ENCODE assay signal across 12 cellular contexts in genomic region chr3:15542641-15543040, GRCh38.
"Had no signal": no experiment of that assay in that cellular context is flagged by ENCODE, and none has a peak within 500 bp of the region (broad histone marks: within the 10 kb centered on the region; RNA-seq: fewer than 3 reads in every experiment).

No MANE protein-coding gene starts in this region.

- H3K4me2 ChIP-seq: SK-N-SH had no signal

- H3K4me3 ChIP-seq: tibial artery, uterus had no signal

- H3K36me3 ChIP-seq: tibial artery, uterus had no signal

- H3K4me1 ChIP-seq: uterus had no signal

- DNase-seq: activated CD4-positive, alpha-beta T cell treated with anti-CD3 and anti-CD28 coated beads, Interleukin-2, amount 50 U/mL, for 4 hours; activated CD4-positive, CD25-positive, alpha-beta regulatory T cell treated with anti-CD3 and anti-CD28 coated beads, Interleukin-2, amount 50 U/mL, for 72 hours; activated naive CD4-positive, alpha-beta T cell treated with anti-CD3 and anti-CD28 coated beads, Interleukin-2, amount 50 U/mL, for 16 hours; activated T-cell treated with anti-CD3 and anti-CD28 coated beads, Interleukin-2, amount 50 U/mL, for 24 hours; effector CD4-positive, alpha-beta T cell; left colon; SK-N-SH; stimulated activated CD4-positive, alpha-beta T cell treated with anti-CD3 and anti-CD28 coated beads, Interleukin-1b, Interleukin-23, amount 100 ng/mL, for 48 hours; T-cell; T1000; tibial artery; uterus had no signal

- H3K9me3 ChIP-seq: SK-N-SH, tibial artery, uterus had no signal

- H3K27ac ChIP-seq: uterus had no signal

- H3K27me3 ChIP-seq: tibial artery, uterus had no signal

- ATAC-seq: left colon, T-cell had no signal

- H3K9ac ChIP-seq: SK-N-SH had no signal
